Comparison of ENCODE assay signal across 8 cellular contexts in the genomic region with DNA sequence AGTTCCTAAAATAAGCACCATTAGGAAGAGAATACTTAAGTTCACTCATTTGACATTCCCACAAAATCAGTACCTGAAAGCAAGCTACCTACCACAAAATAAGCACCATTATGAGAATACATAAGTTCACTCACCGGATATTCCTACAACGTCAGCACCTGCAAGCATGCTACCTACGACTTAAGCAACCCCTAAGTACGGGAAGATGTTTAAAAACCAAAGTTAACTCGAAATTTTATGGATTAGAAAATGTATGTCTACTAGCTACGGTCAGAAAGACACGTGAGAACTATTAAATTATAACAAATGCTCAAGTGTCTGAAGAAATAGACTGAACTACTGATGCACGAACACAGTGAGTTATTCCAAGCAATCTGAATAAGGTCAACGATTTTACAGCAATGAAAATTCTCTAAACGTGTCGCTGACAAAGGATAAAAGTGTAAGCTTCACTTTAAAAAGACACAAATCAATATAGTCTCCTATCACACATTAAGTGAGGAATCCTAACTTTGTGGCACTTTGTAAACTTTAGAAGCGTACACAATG. TPM values are rescaled to one million over a fixed set of nuclear protein-coding genes. Genes with fewer than 3 reads are reported as not detected.
DNase-seq lines count a peak whose midpoint lies in the region; ATAC-seq and TF ChIP-seq lines count a peak whose summit lies in the region.

No MANE protein-coding gene starts in this region.

- ATAC-seq in HG02970 (IDR thresholded peaks at IDR 0.05; ENCODE audit: low FRiP score, unreplicated experiment) = no peak

- H3K27ac Mint-ChIP-seq in IgD-negative memory B cell = peak overlapping the region; percentile 95 to 96 (median 96)

- H3K27ac ChIP-seq in AG04450 (ENCODE audit: low read depth, low read length) (no peak overlapping the region), muscle layer of colon (ENCODE audit: low read depth, low read length) (peak overlapping the region; percentile 96)

- H3K27me3 Mint-ChIP-seq in IgD-negative memory B cell = no peaks in the 10 kb centered on the region

- peak overlapping the region; percentile 86 to 98 (median 95) for H3K4me3 Mint-ChIP-seq in IgD-negative memory B cell

- no peak for TF ChIP-seq CTCF in AG04450 (IDR thresholded peaks at IDR 0.05; ENCODE audit: low read depth, low read length)

- H3K4me3 ChIP-seq in AG04450 (ENCODE audit: low read depth, low read length) (peak overlapping the region; percentile 91), muscle layer of colon (ENCODE audit: low read depth in 1 of 2, low read length in 2 of 2) (peak overlapping the region; percentile 66 to 76)

- H3K27me3 ChIP-seq in AG04450 (ENCODE audit: control insufficient read depth, insufficient read depth, low read length) (no peaks in the 10 kb centered on the region), muscle layer of colon (ENCODE audit: control insufficient read depth in 1 of 2, insufficient read depth in 2 of 2, low read length in 2 of 2) (no peaks in the 10 kb centered on the region)

- H3K4me1 Mint-ChIP-seq in IgD-negative memory B cell = peaks cover 31 to 37% (median 33%) of the 10 kb centered on the region in 3 donors

- H3K36me3 Mint-ChIP-seq in IgD-negative memory B cell = peaks cover 9% of the 10 kb centered on the region

- H3K9me3 ChIP-seq in AG04450 (ENCODE audit: control insufficient read depth, insufficient read depth, low read length) = no peaks in the 10 kb centered on the region
- H3K9me3 ChIP-seq in muscle layer of colon (ENCODE audit: low read length) = no peaks in the 10 kb centered on the region

- DNase-seq in AG04450 (ENCODE audit: low read depth, low spot score) (no peak), CD1c-positive myeloid dendritic cell (ENCODE audit: extremely low spot score) (no peak), DMS53 treated with DMSO at 0.1 percent for 48 hours (lab: John Stamatoyannopoulos, UW; ENCODE audit: unreplicated experiment) (no peak), NCI-H1694 (lab: John Stamatoyannopoulos, UW) (no peak)
- peak; percentile 56 for DNase-seq in central memory CD4-positive, alpha-beta T cell

- H3K4me1 ChIP-seq in muscle layer of colon (ENCODE audit: insufficient read depth, low read length) = peaks cover 45% of the 10 kb centered on the region

- H3K36me3 ChIP-seq in muscle layer of colon (ENCODE audit: insufficient read depth, low read length) = no peaks in the 10 kb centered on the region

- CTCF ChIA-PET in AG04450 (lab: Charles Lee) = interaction anchor here (1.7 kb wide), 1 partner anchor 154 kb away, joined by 6 read pairs; no protein-coding TSS in a partner anchor

- H3K9me3 Mint-ChIP-seq in IgD-negative memory B cell = peaks cover 0 to 2% (median 0%) of the 10 kb centered on the region in 3 donors

- H3K9ac ChIP-seq in muscle layer of colon (ENCODE audit: low read length) = peak overlapping the region; percentile 58

- POLR2A ChIA-PET in AG04450 (lab: Yijun Ruan, JAX) = no interaction called here

RNA-seq across cellular contexts. Expression of gene GSPT1, which starts 1.5 kb away (rescaled TPM):
- 106 and 139 TPM in 2 replicates for polyA plus RNA-seq in AG04450 (2011; rRNA removed)
- polyA minus RNA-seq in AG04450 (2011; rRNA and poly(A)+ RNA removed) = 48.5 and 89.2 TPM in 2 replicates
- 77.7 TPM for polyA plus RNA-seq in IgD-negative memory B cell

RNA-seq across cellular contexts. Expression of gene NPIPB2, which starts 27.6 kb away (rescaled TPM):
- polyA plus RNA-seq in AG04450 (2011; rRNA removed) (5.2 and 5.8 TPM in 2 replicates), IgD-negative memory B cell (0.74 TPM)
- polyA minus RNA-seq in AG04450 (2011; rRNA and poly(A)+ RNA removed) = 2.0 and 5.0 TPM in 2 replicates

RNA-seq across cellular contexts. Expression of gene TNFRSF17, which starts 50.7 kb away (rescaled TPM):
- polyA plus RNA-seq in AG04450 (2011; rRNA removed) (not detected in 2 replicates), IgD-negative memory B cell (83.0 TPM)
- polyA minus RNA-seq in AG04450 (2011; rRNA and poly(A)+ RNA removed) = not detected in 2 replicates

Comparison
In these comparisons a context has a peak if more than half of its experiments do, and no peak if none do; other contexts are left out.
1. RNA of gene TNFRSF17, which starts 50.7 kb away (polyA plus RNA-seq): 83.0 TPM in IgD-negative memory B cell (single experiment); not detected in AG04450; every median in the first group is over 10 times any median in the second.